In genomic region chr5:61123145-61123544, GRCh38 we compare ENCODE assay signal across 18 cellular contexts.
"Had no signal": no experiment of that assay in that cellular context is flagged by ENCODE, and none has a peak within 500 bp of the region (broad histone marks: within the 10 kb centered on the region; RNA-seq: fewer than 3 reads in every experiment).

No MANE protein-coding gene starts in this region.

- H3K4me1 ChIP-seq: lower lobe of right lung, right atrium auricular region had no signal

- H3K4me3 ChIP-seq: lower lobe of right lung, right atrium auricular region, smooth muscle cell had no signal

- ATAC-seq: activated CD4-positive, CD25-positive, alpha-beta regulatory T cell treated with anti-CD3 and anti-CD28 coated beads, Interleukin-2, amount 50 U/mL, for 24 hours; activated naive CD4-positive, alpha-beta T cell treated with anti-CD3 and anti-CD28 coated beads, Interleukin-2, amount 50 U/mL, for 72 hours; activated T-cell treated with anti-CD3 and anti-CD28 coated beads, Interleukin-2, amount 50 U/mL, for 4 hours; lower lobe of right lung; naive thymus-derived CD8-positive, alpha-beta T cell; stimulated activated effector memory CD8-positive, alpha-beta T cell treated with anti-CD3 and anti-CD28 coated beads, Interleukin-12 subunit alpha, Interleukin-12 subunit beta, amount 100 ng/mL, for 72 hours had no signal

- H3K36me3 ChIP-seq: lower lobe of right lung, neutrophil, right atrium auricular region had no signal

- H3K27me3 ChIP-seq: neutrophil, right atrium auricular region had no signal

- H3K27ac ChIP-seq: lower lobe of right lung, neutrophil, right atrium auricular region had no signal

- H3K9me3 ChIP-seq: lower lobe of right lung, neutrophil, right atrium auricular region had no signal

- DNase-seq: activated CD4-positive, alpha-beta memory T cell treated with anti-CD3 and anti-CD28 coated beads for 36 hours; activated effector memory CD4-positive, alpha-beta T cell treated with anti-CD3 and anti-CD28 coated beads, Interleukin-2, amount 50 U/mL, for 16 hours; activated T-cell treated with anti-CD3 and anti-CD28 coated beads, Interleukin-2, amount 50 U/mL, for 4 hours; amniotic stem cell; dermis blood vessel endothelial cell; endodermal cell; erythroblast; hippocampal formation; lower lobe of right lung; naive thymus-derived CD8-positive, alpha-beta T cell; posterior cingulate gyrus; trophoblast cell had no signal
